28 cellular contexts compared by ENCODE assay signal in genomic region chrX:113966791-113967190, GRCh38.
"Had no signal": no experiment of that assay in that cellular context is flagged by ENCODE, and none has a peak within 500 bp of the region (broad histone marks: within the 10 kb centered on the region; RNA-seq: fewer than 3 reads in every experiment).

No MANE protein-coding gene starts in this region.

- H3K36me3 ChIP-seq: colonic mucosa, esophagus squamous epithelium, gastrocnemius medialis, heart right ventricle, left lung, lower lobe of right lung had no signal

- H3K9me3 Mint-ChIP-seq: dendritic cell treated with granulocyte-macrophage colony-stimulating factor and Interleukin-4, amounts not matched to agents 40 ng/mL and 50 ng/mL, for 4 days had no signal

- ATAC-seq: effector memory CD8-positive, alpha-beta T cell; esophagus mucosa; gastrocnemius medialis; heart right ventricle; left cardiac atrium; left lung; left ventricle myocardium superior; lower lobe of right lung; mucosa of descending colon had no signal

- FAIRE-seq: endometrium, islet of Langerhans, keratinocyte had no signal

- H3K27ac ChIP-seq: colonic mucosa, epithelial cell of prostate, esophagus squamous epithelium, gastrocnemius medialis, heart right ventricle, left lung, lower lobe of right lung had no signal

- H3K9me3 ChIP-seq: colonic mucosa, esophagus squamous epithelium, gastrocnemius medialis, heart right ventricle, left lung, lower lobe of right lung, mucosa of descending colon had no signal

- H3K4me3 ChIP-seq: colonic mucosa, esophagus squamous epithelium, gastrocnemius medialis, heart right ventricle, left lung, lower lobe of right lung, mucosa of descending colon had no signal

- DNase-seq: colonic mucosa; cortex of kidney; effector CD8-positive, alpha-beta T cell; effector memory CD8-positive, alpha-beta T cell; endodermal cell; erythroblast; esophagus squamous epithelium; foreskin fibroblast; foreskin melanocyte; gastrocnemius medialis; glutamatergic neuron; head of caudate nucleus; heart right ventricle; hippocampal formation; left cardiac atrium; left lung; left ventricle myocardium superior; lower lobe of right lung; mesenchymal stem cell; mucosa of descending colon; naive B cell had no signal

- H3K27me3 ChIP-seq: colonic mucosa, esophagus squamous epithelium, gastrocnemius medialis, left lung had no signal

- H3K4me1 ChIP-seq: colonic mucosa, esophagus squamous epithelium, gastrocnemius medialis, heart right ventricle, left lung, lower lobe of right lung had no signal

- H3K4me3 Mint-ChIP-seq: dendritic cell treated with granulocyte-macrophage colony-stimulating factor and Interleukin-4, amounts not matched to agents 40 ng/mL and 50 ng/mL, for 4 days; effector memory CD8-positive, alpha-beta T cell; endodermal cell; mesothelial cell of epicardium had no signal

- H3K27me3 Mint-ChIP-seq: dendritic cell treated with granulocyte-macrophage colony-stimulating factor and Interleukin-4, amounts not matched to agents 40 ng/mL and 50 ng/mL, for 4 days; effector memory CD8-positive, alpha-beta T cell; naive B cell had no signal

- H3K27ac Mint-ChIP-seq: dendritic cell treated with granulocyte-macrophage colony-stimulating factor and Interleukin-4, amounts not matched to agents 40 ng/mL and 50 ng/mL, for 4 days; effector memory CD8-positive, alpha-beta T cell; endodermal cell; mesothelial cell of epicardium; naive B cell had no signal

- H3K36me3 Mint-ChIP-seq: mesothelial cell of epicardium, naive B cell had no signal
